13 cellular contexts compared by ENCODE assay signal in the genomic region with DNA sequence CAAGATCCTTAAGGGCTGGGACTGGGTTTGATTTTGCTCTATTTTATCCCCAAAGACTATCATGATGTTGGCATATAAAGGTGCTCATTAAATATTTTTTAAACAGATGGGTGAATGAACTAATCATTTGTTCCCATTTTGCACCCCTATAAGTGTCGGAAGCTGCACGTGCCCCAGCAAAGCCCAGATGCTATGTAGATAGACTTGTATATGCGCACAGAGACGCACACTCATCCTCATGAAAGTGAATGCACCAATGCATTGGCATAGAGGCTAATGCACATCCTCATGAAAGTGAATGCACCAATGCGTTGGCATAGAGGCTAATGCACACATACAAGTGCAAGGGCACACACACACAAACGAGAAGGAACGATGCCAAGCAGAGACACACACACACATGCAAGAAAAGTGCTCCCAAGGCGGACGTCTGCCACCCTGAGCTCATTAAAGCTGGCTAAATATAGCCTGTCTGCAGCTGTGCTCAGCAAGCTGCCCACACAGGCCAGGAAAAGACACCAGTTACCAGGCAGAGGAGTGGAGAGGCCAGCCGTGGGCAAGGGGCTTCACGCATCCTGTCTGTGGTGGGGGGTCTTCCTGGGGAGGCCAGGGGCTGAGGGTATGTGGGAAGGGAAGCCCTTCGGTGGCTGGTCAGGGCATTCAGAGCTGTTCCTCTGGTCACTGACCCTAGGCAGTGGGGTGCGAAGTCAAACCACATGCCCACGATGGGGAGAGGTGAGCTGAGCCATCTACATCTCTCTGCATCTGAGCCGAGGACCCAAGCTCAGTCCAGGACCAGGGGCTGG. TPM values are rescaled to one million over a fixed set of nuclear protein-coding genes. Genes with fewer than 3 reads are reported as not detected.
A peak's percentile ranks its signal among the peaks of the same experiment; 100 is the strongest.
DNase-seq lines count a peak whose midpoint lies in the region; ATAC-seq and TF ChIP-seq lines count a peak whose summit lies in the region.
"Had no signal": no experiment of that assay in that cellular context is flagged by ENCODE, and none has a peak within 500 bp of the region (broad histone marks: within the 10 kb centered on the region; RNA-seq: fewer than 3 reads in every experiment).

No MANE protein-coding gene starts in this region.

- peak overlapping the region; percentile 87 for H2AFZ ChIP-seq in OCI-LY7 (ENCODE audit: low read length)

- intact Hi-C loops in OCI-LY7 (cut with micrococcal nuclease; ENCODE audit: unreplicated experiment), result no loop called here
- intact Hi-C loops in sciatic nerve (cut with DNase I), result no loop called here

- H3K27ac ChIP-seq in OCI-LY7 (ENCODE audit: low read depth, low read length, poor library complexity, severe bottlenecking) (peak overlapping the region; percentile 48), gastroesophageal sphincter (peak overlapping the region in 3 of 4 donors; percentile 1 to 43 (median 31))
- H3K27ac ChIP-seq in effector memory CD4-positive, alpha-beta T cell (ENCODE audit: insufficient read depth, low read length, poor library complexity, severe bottlenecking), result no peak overlapping the region
- H3K27ac ChIP-seq: A549, breast epithelium, upper lobe of left lung had no signal

- ATAC-seq in gastroesophageal sphincter (no peak), sciatic nerve (no peak)

- H3K9me2 ChIP-seq in OCI-LY7 (ENCODE audit: insufficient read depth, low read length), result no peaks in the 10 kb centered on the region

- peak overlapping the region; percentile 60 for H3K4me3 ChIP-seq in OCI-LY7 (ENCODE audit: low read depth, low read length, poor library complexity, severe bottlenecking)
- no peak overlapping the region for H3K4me3 ChIP-seq in gastroesophageal sphincter
- no peak overlapping the region for H3K4me3 ChIP-seq in effector memory CD4-positive, alpha-beta T cell (ENCODE audit: insufficient read depth, low read depth, low read length, poor library complexity, severe bottlenecking)
- H3K4me3 ChIP-seq: A549, breast epithelium, HAP-1, upper lobe of left lung had no signal

- POLR2A ChIA-PET in OCI-LY7 (lab: Charles Lee), result no interaction called here

- H3K9me3 ChIP-seq in OCI-LY7 (ENCODE audit: low read length), result no peaks in the 10 kb centered on the region
- no peaks in the 10 kb centered on the region for H3K9me3 ChIP-seq in gastroesophageal sphincter
- H3K9me3 ChIP-seq in effector memory CD4-positive, alpha-beta T cell (ENCODE audit: control insufficient read depth, low read length), result no peaks in the 10 kb centered on the region
- H3K9me3 ChIP-seq: A549, breast epithelium, HAP-1, upper lobe of left lung had no signal

- H3K36me3 ChIP-seq in OCI-LY7 (ENCODE audit: insufficient read depth, low read length) (no peaks in the 10 kb centered on the region), gastroesophageal sphincter (no peaks in the 10 kb centered on the region)
- no peaks in the 10 kb centered on the region for H3K36me3 ChIP-seq in effector memory CD4-positive, alpha-beta T cell (ENCODE audit: control insufficient read depth, insufficient read depth, low read length)
- H3K36me3 ChIP-seq: breast epithelium, HAP-1, upper lobe of left lung had no signal

- H3K79me2 ChIP-seq in OCI-LY7 (ENCODE audit: insufficient read depth, low read depth, low read length), result no peaks in the 10 kb centered on the region

- peak; percentile 15 for DNase-seq in NCI-H2171 treated with DMSO at 0.1 percent for 48 hours (lab: John Stamatoyannopoulos, UW)
- DNase-seq in NCI-H2171 (lab: John Stamatoyannopoulos, UW), result no peak
- peak; percentile 59 for DNase-seq in OCI-LY7 (ENCODE audit: low spot score)
- peak; percentile 25 for DNase-seq in sciatic nerve (ENCODE audit: low spot score)
- no peak for DNase-seq in erythroblast (lab: John Stamatoyannopoulos, UW)
- DNase-seq in activated CD4-positive, alpha-beta T cell treated with anti-CD3 and anti-CD28 coated beads for 48 hours, result no peak
- no peak for DNase-seq in effector memory CD4-positive, alpha-beta T cell
- DNase-seq: T-helper 9 cell had no signal

- H3K4me1 ChIP-seq in OCI-LY7 (ENCODE audit: insufficient read depth, low read length, poor library complexity, severe bottlenecking) (peaks cover 28% of the 10 kb centered on the region), gastroesophageal sphincter (peaks cover 0 to 72% (median 2%) of the 10 kb centered on the region in 3 donors)
- no peaks in the 10 kb centered on the region for H3K4me1 ChIP-seq in effector memory CD4-positive, alpha-beta T cell (ENCODE audit: control insufficient read depth, insufficient read depth, low read length, poor library complexity, severe bottlenecking)
- H3K4me1 ChIP-seq: A549, breast epithelium had no signal

- H3K27me3 ChIP-seq in gastroesophageal sphincter, result no peaks in the 10 kb centered on the region
- no peaks in the 10 kb centered on the region for H3K27me3 ChIP-seq in effector memory CD4-positive, alpha-beta T cell (replicated peaks; ENCODE audit: control insufficient read depth, insufficient read depth, low read length, poor library complexity, severe bottlenecking)
- H3K27me3 ChIP-seq: breast epithelium, upper lobe of left lung had no signal

- BruUV-seq in OCI-LY7 (replicated peaks; lab: Mats Ljungman, UMichigan), result no TSS peak

- TF ChIP-seq POLR2A in gastroesophageal sphincter (IDR thresholded peaks at IDR 0.05), result no peak
- no peak for TF ChIP-seq POLR2A in erythroblast (IDR thresholded peaks at IDR 0.05; ENCODE audit: low read length)

- H3K4me2 ChIP-seq in OCI-LY7 (ENCODE audit: low read length), result peak overlapping the region; percentile 81
- H3K4me2 ChIP-seq: A549 had no signal

- WGBS in gastroesophageal sphincter (ENCODE audit: low coverage in 1 of 2), 2 donors, result 28 to 46% methylated on average over 9 to 11 of the region's 15 CpGs

- TF ChIP-seq EP300 in gastroesophageal sphincter (IDR thresholded peaks at IDR 0.05), result no peak

- CTCF ChIA-PET in OCI-LY7 (lab: Charles Lee; ENCODE audit: unreplicated experiment), result no interaction called here

- TF ChIP-seq CTCF in OCI-LY7 (conservative IDR thresholded peaks at IDR 0.05; ENCODE audit: low read length) (no peak), gastroesophageal sphincter (IDR thresholded peaks at IDR 0.05) (no peak)

- no peaks in the 10 kb centered on the region for H4K20me1 ChIP-seq in OCI-LY7 (ENCODE audit: insufficient read depth, low read length)

RNA-seq across cellular contexts. Expression of gene PIMREG, which starts 52.6 kb away (rescaled TPM):
- total RNA-seq in OCI-LY7 (2014; rRNA removed; shearing (Covaris generic)), result 34.5 and 39.4 TPM in 2 replicates
- 22.7 and 31.0 TPM in 2 replicates for total RNA-seq in OCI-LY7 (2022)
- total RNA-seq in gastroesophageal sphincter, result under 1 TPM in 2 of 4 donors, not detected in 2; 0.31 to 0.59 TPM
- total RNA-seq in sciatic nerve, result not detected

RNA-seq across cellular contexts. Expression of gene PITPNM3, which starts 59.5 kb away (rescaled TPM):
- total RNA-seq in OCI-LY7 (2014; rRNA removed; shearing (Covaris generic)), result 0.76 and 1.2 TPM in 2 replicates
- 1.2 and 1.6 TPM in 2 replicates for total RNA-seq in OCI-LY7 (2022)
- 10 to 100 TPM; 23.3 to 87.7 (median 47.8) TPM for total RNA-seq in gastroesophageal sphincter
- total RNA-seq in sciatic nerve, result 4.3 TPM

Comparison
In these comparisons a context has a peak if more than half of its experiments do, and no peak if none do; other contexts are left out.
1. DNase-seq: peak in NCI-H2171 treated with DMSO at 0.1 percent for 48 hours (single experiment), OCI-LY7 (single experiment) and sciatic nerve (single experiment); none in NCI-H2171 (single experiment), erythroblast (0 of 2), activated CD4-positive, alpha-beta T cell treated with anti-CD3 and anti-CD28 coated beads for 48 hours (single experiment) and effector memory CD4-positive, alpha-beta T cell (0 of 3).
2. RNA of gene PIMREG, which starts 52.6 kb away (total RNA-seq): 22.7 to 39.4 TPM in OCI-LY7; 0.31 to 0.59 TPM in gastroesophageal sphincter and not detected in sciatic nerve (single experiment); every median in the first group is over 10 times any median in the second.